1 cellular context compared by ENCODE assay signal in genomic region chr7:105766421-105767191, GRCh38.
TF ChIP-seq lines count a peak whose summit lies in the region.

No MANE protein-coding gene starts in this region.

TF ChIP-seq in SK-N-SH, 30 proteins besides CTCF, POLR2A, EP300 and RAD21 (continued from another document):
- TF ChIP-seq ZBTB33 (IDR thresholded peaks at IDR 0.05; ENCODE audit: borderline replicate concordance, low read depth) (no peak), JUND (IDR thresholded peaks at IDR 0.05) (peak; percentile 59), FOXJ3 (CRISPR knock-in tag; IDR thresholded peaks at IDR 0.05) (no peak), YY1 (IDR thresholded peaks at IDR 0.05; ENCODE audit: low read depth) (no peak), RFX5 (IDR thresholded peaks at IDR 0.05; ENCODE audit: low read length) (no peak), TCF12 (IDR thresholded peaks at IDR 0.05) (peak; percentile 56), SMC3 (IDR thresholded peaks at IDR 0.05; ENCODE audit: low read depth, low read length) (no peak), PBX3 (IDR thresholded peaks at IDR 0.05) (peak; percentile 60), GATA2 (CRISPR knock-in tag; IDR thresholded peaks at IDR 0.05) (no peak), RCOR1 (IDR thresholded peaks at IDR 0.05; ENCODE audit: low read length) (no peak)
